In the genomic region with DNA sequence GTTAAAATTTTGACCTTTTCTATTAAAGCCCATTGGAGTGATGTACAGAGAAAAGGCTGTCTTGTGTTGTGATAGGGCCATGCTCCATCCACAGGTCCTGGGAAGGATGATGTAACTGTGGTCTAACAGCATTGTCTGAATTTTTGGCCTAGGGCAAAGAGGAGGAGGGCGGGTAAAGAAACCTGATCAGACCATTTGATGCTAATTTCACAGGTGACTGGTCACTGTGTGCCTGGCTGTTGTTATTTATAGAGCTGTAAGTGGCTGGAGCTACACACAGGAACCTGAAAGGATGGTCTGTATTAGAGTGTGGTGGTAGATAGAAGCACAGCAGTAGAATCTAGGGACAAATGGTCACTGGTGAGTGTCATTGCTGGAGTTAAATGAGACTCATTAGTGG, we compare ENCODE assay signal across 13 cellular contexts.
DNase-seq lines count a peak whose midpoint lies in the region; ATAC-seq and TF ChIP-seq lines count a peak whose summit lies in the region.
"Had no signal": no experiment of that assay in that cellular context is flagged by ENCODE, and none has a peak within 500 bp of the region (broad histone marks: within the 10 kb centered on the region; RNA-seq: fewer than 3 reads in every experiment).

No MANE protein-coding gene starts in this region.

- H3K9me3 Mint-ChIP-seq in activated naive CD4-positive, alpha-beta T cell treated with anti-CD3 and anti-CD28 coated beads, Interleukin-2, amount 50 U/mL, for 72 hours: no peaks in the 10 kb centered on the region
- H3K9me3 Mint-ChIP-seq: activated CD4-positive, alpha-beta memory T cell treated with anti-CD3 and anti-CD28 coated beads, Interleukin-2, amount 10 ng/mL, durations not matched to agents 7 days and 5 days; nephron had no signal

- no peak for TF ChIP-seq CTCF in fibroblast of mammary gland (conservative IDR thresholded peaks at IDR 0.05; ENCODE audit: control insufficient read depth, insufficient read depth, low read depth, low read length)

- ATAC-seq in HG03175 (IDR thresholded peaks at IDR 0.05; ENCODE audit: unreplicated experiment) (no peak), GM21423 (IDR thresholded peaks at IDR 0.05; ENCODE audit: unreplicated experiment) (no peak)
- ATAC-seq in activated naive CD4-positive, alpha-beta T cell treated with anti-CD3 and anti-CD28 coated beads, Interleukin-2, amount 50 U/mL, for 72 hours: no peak
- ATAC-seq: stimulated activated naive CD8-positive, alpha-beta T cell treated with anti-CD3 and anti-CD28 coated beads, Interleukin-15, Interleukin-2, amounts not matched to agents 100 U/mL and 50 U/mL, for 24 hours had no signal

- no peaks in the 10 kb centered on the region for H3K36me3 Mint-ChIP-seq in activated naive CD4-positive, alpha-beta T cell treated with anti-CD3 and anti-CD28 coated beads, Interleukin-2, amount 50 U/mL, for 72 hours

- DNase-seq in COR-L47 (lab: John Stamatoyannopoulos, UW): peak; percentile 86
- DNase-seq in NCI-H1105 (lab: John Stamatoyannopoulos, UW): peak; percentile 80
- peak; percentile 96 for DNase-seq in NCI-H526 treated with DMSO at 0.1 percent for 48 hours (lab: John Stamatoyannopoulos, UW)
- peak; percentile 22 for DNase-seq in fibroblast of mammary gland (ENCODE audit: low read depth)
- no peak for DNase-seq in activated CD4-positive, alpha-beta T cell treated with anti-CD3 and anti-CD28 coated beads, Interleukin-2, amount 50 U/mL, for 4 hours
- no peak for DNase-seq in activated naive CD4-positive, alpha-beta T cell treated with anti-CD3 and anti-CD28 coated beads, Interleukin-2, amount 50 U/mL, for 72 hours (ENCODE audit: low spot score in 2 of 2)
- DNase-seq: activated CD4-positive, alpha-beta memory T cell treated with anti-CD3 and anti-CD28 coated beads, Interleukin-2, amount 10 ng/mL, durations not matched to agents 7 days and 5 days; activated naive CD4-positive, alpha-beta T cell treated with anti-CD3 and anti-CD28 coated beads, Interleukin-2, amount 50 U/mL, for 16 hours; stimulated activated naive CD8-positive, alpha-beta T cell treated with anti-CD3 and anti-CD28 coated beads, Interleukin-15, Interleukin-2, amounts not matched to agents 100 U/mL and 50 U/mL, for 24 hours had no signal

- no peak overlapping the region for H3K4me3 ChIP-seq in fibroblast of mammary gland (ENCODE audit: control insufficient read depth, low read depth, low read length)
- H3K4me3 ChIP-seq: SK-N-MC had no signal

- no peak overlapping the region for H3K27ac Mint-ChIP-seq in activated naive CD4-positive, alpha-beta T cell treated with anti-CD3 and anti-CD28 coated beads, Interleukin-2, amount 50 U/mL, for 72 hours
- H3K27ac Mint-ChIP-seq: activated CD4-positive, alpha-beta memory T cell treated with anti-CD3 and anti-CD28 coated beads, Interleukin-2, amount 10 ng/mL, durations not matched to agents 7 days and 5 days had no signal

Comparison
In these comparisons a context has a peak if more than half of its experiments do, and no peak if none do; other contexts are left out.
1. DNase-seq: peak in COR-L47 (single experiment), NCI-H1105 (single experiment), NCI-H526 treated with DMSO at 0.1 percent for 48 hours (single experiment) and fibroblast of mammary gland (single experiment); none in activated CD4-positive, alpha-beta T cell treated with anti-CD3 and anti-CD28 coated beads, Interleukin-2, amount 50 U/mL, for 4 hours (0 of 2) and activated naive CD4-positive, alpha-beta T cell treated with anti-CD3 and anti-CD28 coated beads, Interleukin-2, amount 50 U/mL, for 72 hours (0 of 2).